8 cellular contexts compared by ENCODE assay signal in genomic region chr13:106535552-106536243, GRCh38. TPM values are rescaled to one million over a fixed set of nuclear protein-coding genes. Genes with fewer than 3 reads are reported as not detected.
DNase-seq lines count a peak whose midpoint lies in the region; ATAC-seq and FAIRE-seq lines count a peak whose summit lies in the region.

Gene EFNB2, minus strand, starts transcription at chr13:106535662. Its CDS starts 698 bp downstream, at chr13:106534964.

- intact Hi-C loops in naive thymus-derived CD4-positive, alpha-beta T cell (cut with micrococcal nuclease): loop anchor here (1.0 to 10.0 kb wide), 10 partner anchors 33 to 1763 kb away; partner anchors contain the start of genes ARGLU1 (in 2 of the 2), ABHD13 (in 1 of the 2) and LIG4 (in 1 of the 2)

- POLR2A ChIA-PET in naive thymus-derived CD4-positive, alpha-beta T cell (lab: Charles Lee): interaction anchor here (0.6 to 3.0 kb wide), 2 partner anchors 31 to 1389 kb away, joined by 3 to 17 read pairs; partner anchors contain the start of gene ARGLU1

- H3K9me3 Mint-ChIP-seq in naive thymus-derived CD4-positive, alpha-beta T cell: no peaks in the 10 kb centered on the region
- no peaks in the 10 kb centered on the region for H3K9me3 Mint-ChIP-seq in stimulated activated effector memory CD8-positive, alpha-beta T cell treated with anti-CD3 and anti-CD28 coated beads, Interleukin-12 subunit alpha, Interleukin-12 subunit beta, amount 100 ng/mL, for 72 hours

- peaks cover 0 to 5% (median 0%) of the 10 kb centered on the region in 5 donors for H3K36me3 Mint-ChIP-seq in naive thymus-derived CD4-positive, alpha-beta T cell
- H3K36me3 Mint-ChIP-seq in stimulated activated effector memory CD8-positive, alpha-beta T cell treated with anti-CD3 and anti-CD28 coated beads, Interleukin-12 subunit alpha, Interleukin-12 subunit beta, amount 100 ng/mL, for 72 hours: peaks cover 5% of the 10 kb centered on the region

- CTCF ChIA-PET in naive thymus-derived CD4-positive, alpha-beta T cell (lab: Charles Lee): interaction anchor here (0.8 to 1.9 kb wide), 8 partner anchors 10 to 1396 kb away, joined by 3 to 9 read pairs (median 4); partner anchors contain the start of gene ARGLU1

- peaks cover 10 to 24% (median 19%) of the 10 kb centered on the region in 7 donors for H3K4me1 Mint-ChIP-seq in naive thymus-derived CD4-positive, alpha-beta T cell
- peaks cover 12% of the 10 kb centered on the region for H3K4me1 Mint-ChIP-seq in stimulated activated effector memory CD8-positive, alpha-beta T cell treated with anti-CD3 and anti-CD28 coated beads, Interleukin-12 subunit alpha, Interleukin-12 subunit beta, amount 100 ng/mL, for 72 hours

- no peaks in the 10 kb centered on the region for H3K36me3 ChIP-seq in naive thymus-derived CD4-positive, alpha-beta T cell (ENCODE audit: control insufficient read depth in 2 of 3, insufficient read depth in 3 of 3, low read length in 3 of 3)

- peaks cover 24 to 40% (median 29%) of the 10 kb centered on the region in 5 donors for H3K27me3 Mint-ChIP-seq in naive thymus-derived CD4-positive, alpha-beta T cell

- peak within 1 kb of the TSS in 7 of 9 donors; percentile 52 to 86 (median 77) for H3K27ac Mint-ChIP-seq in naive thymus-derived CD4-positive, alpha-beta T cell
- peak within 1 kb of the TSS; percentile 82 for H3K27ac Mint-ChIP-seq in stimulated activated effector memory CD8-positive, alpha-beta T cell treated with anti-CD3 and anti-CD28 coated beads, Interleukin-12 subunit alpha, Interleukin-12 subunit beta, amount 100 ng/mL, for 72 hours

- peak; percentile 96 for ATAC-seq in GM21528 (IDR thresholded peaks at IDR 0.05; ENCODE audit: low FRiP score, unreplicated experiment)
- ATAC-seq in naive thymus-derived CD4-positive, alpha-beta T cell: peak; percentile 95
- peak; percentile 98 for ATAC-seq in stimulated activated effector memory CD8-positive, alpha-beta T cell treated with anti-CD3 and anti-CD28 coated beads, Interleukin-12 subunit alpha, Interleukin-12 subunit beta, amount 100 ng/mL, for 72 hours

- H3K27me3 ChIP-seq in naive thymus-derived CD4-positive, alpha-beta T cell (ENCODE audit: control insufficient read depth in 2 of 2, insufficient read depth in 2 of 2, low read length in 2 of 2): no peaks in the 10 kb centered on the region

- H3K4me1 ChIP-seq in naive thymus-derived CD4-positive, alpha-beta T cell (ENCODE audit: control insufficient read depth in 2 of 2, insufficient read depth in 2 of 2, low read length in 2 of 2): peaks cover 5 to 19% of the 10 kb centered on the region in 2 donors

- H3K4me3 Mint-ChIP-seq in naive thymus-derived CD4-positive, alpha-beta T cell: peak within 1 kb of the TSS; percentile 87 to 98 (median 95)
- peak within 1 kb of the TSS; percentile 90 for H3K4me3 Mint-ChIP-seq in stimulated activated effector memory CD8-positive, alpha-beta T cell treated with anti-CD3 and anti-CD28 coated beads, Interleukin-12 subunit alpha, Interleukin-12 subunit beta, amount 100 ng/mL, for 72 hours

- H3K27ac ChIP-seq in naive thymus-derived CD4-positive, alpha-beta T cell (ENCODE audit: low read depth, low read length): peak within 1 kb of the TSS; percentile 12

- no peaks in the 10 kb centered on the region for H3K9me3 ChIP-seq in naive thymus-derived CD4-positive, alpha-beta T cell (ENCODE audit: control insufficient read depth in 2 of 3, low read length in 3 of 3)

- H3K4me3 ChIP-seq in naive thymus-derived CD4-positive, alpha-beta T cell (ENCODE audit: low read length): peak within 1 kb of the TSS; percentile 78

- DNase-seq in DMS53 treated with DMSO at 0.1 percent for 48 hours (lab: John Stamatoyannopoulos, UW; ENCODE audit: unreplicated experiment) (peak; percentile 41), HuH-7.5 (ENCODE audit: low spot score) (peak; percentile 93), RCC 7860 (ENCODE audit: low spot score) (peak; percentile 82), fibroblast of gingiva (ENCODE audit: low read depth) (peak; percentile 81)
- DNase-seq in activated T-helper 1 cell treated with anti-CD3 and anti-CD28 coated beads, Interleukin-2, amount 50 U/mL, for 16 hours (ENCODE audit: low read depth in 1 of 2, low spot score in 1 of 2): peak; percentile 65 to 82
- DNase-seq in naive thymus-derived CD4-positive, alpha-beta T cell: peak; percentile 79 to 91 (median 86)
- peak; percentile 77 to 90 for DNase-seq in stimulated activated effector memory CD8-positive, alpha-beta T cell treated with anti-CD3 and anti-CD28 coated beads, Interleukin-12 subunit alpha, Interleukin-12 subunit beta, amount 100 ng/mL, for 72 hours (ENCODE audit: low spot score in 2 of 2)

- no peak for FAIRE-seq in RCC 7860 (lab: Jason Lieb, UNC)

RNA-seq across cellular contexts. Expression of gene EFNB2, which starts in this region (rescaled TPM):
- total RNA-seq in naive thymus-derived CD4-positive, alpha-beta T cell: under 1 TPM in 4 of 5 experiments, not detected in 1; 0.07 to 0.22 (median 0.13) TPM
- under 1 TPM in 1 of 2 donors, not detected in 1; 0.08 TPM for polyA plus RNA-seq in naive thymus-derived CD4-positive, alpha-beta T cell

Comparison
In these comparisons a context has a peak if more than half of its experiments do, and no peak if none do; other contexts are left out.
1. Peak in every context shown above with its lines: DNase-seq, ATAC-seq, H3K4me3 ChIP-seq and H3K27ac ChIP-seq.
2. Peak in DNase-seq, ATAC-seq, H3K4me3 ChIP-seq and H3K27ac ChIP-seq in naive thymus-derived CD4-positive, alpha-beta T cell; RNA of the gene not detected or under 1 TPM.
3. DNase-seq: peak in every context shown above with its lines; median percentile 93 in HuH-7.5; 86 in naive thymus-derived CD4-positive, alpha-beta T cell; 84 in stimulated activated effector memory CD8-positive, alpha-beta T cell treated with anti-CD3 and anti-CD28 coated beads, Interleukin-12 subunit alpha, Interleukin-12 subunit beta, amount 100 ng/mL, for 72 hours; 82 in RCC 7860; 81 in fibroblast of gingiva; 74 in activated T-helper 1 cell treated with anti-CD3 and anti-CD28 coated beads, Interleukin-2, amount 50 U/mL, for 16 hours; 41 in DMS53 treated with DMSO at 0.1 percent for 48 hours.